Comparison of ENCODE assay signal across 13 cellular contexts in genomic region chr21:42527127-42527488, GRCh38. TPM values are rescaled to one million over a fixed set of nuclear protein-coding genes. Genes with fewer than 3 reads are reported as not detected.
DNase-seq lines count a peak whose midpoint lies in the region; ATAC-seq, FAIRE-seq and TF ChIP-seq lines count a peak whose summit lies in the region.
"Had no signal": no experiment of that assay in that cellular context is flagged by ENCODE, and none has a peak within 500 bp of the region (broad histone marks: within the 10 kb centered on the region; RNA-seq: fewer than 3 reads in every experiment).

No MANE protein-coding gene starts in this region.

- no peaks in the 10 kb centered on the region for H3K27me3 ChIP-seq in BE2C
- H3K27me3 ChIP-seq: ovary had no signal

- H3K9me3 ChIP-seq in kidney (ENCODE audit: control insufficient read depth in 1 of 2, low read length in 2 of 2) (no peaks in the 10 kb centered on the region), BE2C (no peaks in the 10 kb centered on the region)
- H3K9me3 ChIP-seq: ovary had no signal

- DNase-seq in activated CD8-positive, alpha-beta memory T cell treated with anti-CD3 and anti-CD28 coated beads, Interleukin-2, amount 10 ng/mL, durations not matched to agents 7 days and 5 days: no peak
- no peak for DNase-seq in activated CD8-positive, alpha-beta memory T cell treated with anti-CD3 and anti-CD28 coated beads, Interleukin-2, amount 50 U/mL, for 4 hours
- DNase-seq in kidney: peak; percentile 63
- DNase-seq in stimulated activated naive CD8-positive, alpha-beta T cell treated with anti-CD3 and anti-CD28 coated beads, Interleukin-15, amount 100 ng/mL, for 72 hours: no peak
- no peak for DNase-seq in BE2C
- no peak for DNase-seq in NCI-H187 (lab: John Stamatoyannopoulos, UW)
- DNase-seq in HFFc6: no peak
- DNase-seq: GOT3 had no signal

- CTCF ChIA-PET in activated CD8-positive, alpha-beta memory T cell treated with anti-CD3 and anti-CD28 coated beads, Interleukin-2, amount 10 ng/mL, durations not matched to agents 7 days and 5 days (lab: Charles Lee): interaction anchor here (0.7 to 3.1 kb wide), 6 partner anchors 10 to 153 kb away, joined by 3 to 15 read pairs (median 4); partner anchors contain the start of gene SLC37A1

- H3K27ac ChIP-seq in VCaP (peak overlapping the region; percentile 97), kidney (ENCODE audit: low read depth in 2 of 2, low read length in 2 of 2) (peak overlapping the region in 1 of 2 donors; percentile 78)
- H3K27ac ChIP-seq: epithelial cell of prostate had no signal

- H3K36me3 ChIP-seq in kidney (ENCODE audit: control insufficient read depth in 1 of 2, insufficient read depth in 2 of 2, low read length in 2 of 2) (no peaks in the 10 kb centered on the region), BE2C (no peaks in the 10 kb centered on the region)
- H3K36me3 ChIP-seq: ovary had no signal

- intact Hi-C loops in kidney (cut with DNase I): no loop called here

- H3K9me3 Mint-ChIP-seq in activated CD8-positive, alpha-beta memory T cell treated with anti-CD3 and anti-CD28 coated beads, Interleukin-2, amount 10 ng/mL, durations not matched to agents 7 days and 5 days (ENCODE audit: low read depth): no peaks in the 10 kb centered on the region
- H3K9me3 Mint-ChIP-seq in stimulated activated naive CD8-positive, alpha-beta T cell treated with anti-CD3 and anti-CD28 coated beads, Interleukin-15, amount 100 ng/mL, for 72 hours: no peaks in the 10 kb centered on the region
- peaks cover 5% of the 10 kb centered on the region; the same call in 1 of the 2 replicates for H3K9me3 Mint-ChIP-seq in HFFc6
- H3K9me3 Mint-ChIP-seq: brain had no signal

- no peak overlapping the region for H3K4me3 Mint-ChIP-seq in activated CD8-positive, alpha-beta memory T cell treated with anti-CD3 and anti-CD28 coated beads, Interleukin-2, amount 10 ng/mL, durations not matched to agents 7 days and 5 days
- peak overlapping the region; percentile 71 to 86 for H3K4me3 Mint-ChIP-seq in stimulated activated naive CD8-positive, alpha-beta T cell treated with anti-CD3 and anti-CD28 coated beads, Interleukin-15, amount 100 ng/mL, for 72 hours
- H3K4me3 Mint-ChIP-seq in HFFc6: no peak overlapping the region
- H3K4me3 Mint-ChIP-seq: brain had no signal

- TF ChIP-seq CTCF in VCaP (conservative IDR thresholded peaks at IDR 0.05): no peak
- TF ChIP-seq CTCF in kidney (IDR thresholded peaks at IDR 0.05; ENCODE audit: borderline replicate concordance, extremely low read depth, insufficient read depth): no peak
- TF ChIP-seq CTCF in BE2C (IDR thresholded peaks at IDR 0.05; ENCODE audit: low read depth, low read length): no peak
- no peak for TF ChIP-seq CTCF in HFFc6 (IDR thresholded peaks at IDR 0.05)

- no peak for ATAC-seq in activated CD8-positive, alpha-beta memory T cell treated with anti-CD3 and anti-CD28 coated beads, Interleukin-2, amount 10 ng/mL, durations not matched to agents 7 days and 5 days
- ATAC-seq in stimulated activated naive CD8-positive, alpha-beta T cell treated with anti-CD3 and anti-CD28 coated beads, Interleukin-15, amount 100 ng/mL, for 72 hours: no peak
- ATAC-seq: K562 had no signal

- H3K4me3 ChIP-seq in kidney (ENCODE audit: low read length in 2 of 2) (no peak overlapping the region), BE2C (ENCODE audit: low read depth, low read length) (no peak overlapping the region)
- H3K4me3 ChIP-seq: K562, ovary had no signal

- H3K4me1 Mint-ChIP-seq in activated CD8-positive, alpha-beta memory T cell treated with anti-CD3 and anti-CD28 coated beads, Interleukin-2, amount 10 ng/mL, durations not matched to agents 7 days and 5 days: peaks cover 50% of the 10 kb centered on the region
- peaks cover 65% of the 10 kb centered on the region for H3K4me1 Mint-ChIP-seq in stimulated activated naive CD8-positive, alpha-beta T cell treated with anti-CD3 and anti-CD28 coated beads, Interleukin-15, amount 100 ng/mL, for 72 hours
- no peaks in the 10 kb centered on the region for H3K4me1 Mint-ChIP-seq in HFFc6 (ENCODE audit: low read depth)

- H3K27ac Mint-ChIP-seq in activated CD8-positive, alpha-beta memory T cell treated with anti-CD3 and anti-CD28 coated beads, Interleukin-2, amount 10 ng/mL, durations not matched to agents 7 days and 5 days: peak overlapping the region; percentile 90
- peak overlapping the region in 1 of 2 donors; percentile 92 for H3K27ac Mint-ChIP-seq in stimulated activated naive CD8-positive, alpha-beta T cell treated with anti-CD3 and anti-CD28 coated beads, Interleukin-15, amount 100 ng/mL, for 72 hours
- no peak overlapping the region for H3K27ac Mint-ChIP-seq in HFFc6

- no peaks in the 10 kb centered on the region for H3K27me3 Mint-ChIP-seq in activated CD8-positive, alpha-beta memory T cell treated with anti-CD3 and anti-CD28 coated beads, Interleukin-2, amount 10 ng/mL, durations not matched to agents 7 days and 5 days
- H3K27me3 Mint-ChIP-seq in stimulated activated naive CD8-positive, alpha-beta T cell treated with anti-CD3 and anti-CD28 coated beads, Interleukin-15, amount 100 ng/mL, for 72 hours: no peaks in the 10 kb centered on the region
- peaks cover 6% of the 10 kb centered on the region for H3K27me3 Mint-ChIP-seq in HFFc6 (ENCODE audit: insufficient read depth)

- H3K4me1 ChIP-seq in kidney (ENCODE audit: control insufficient read depth in 1 of 2, insufficient read depth in 1 of 2, low read depth in 1 of 2, low read length in 2 of 2) (peaks cover 15 to 17% of the 10 kb centered on the region in 2 donors), BE2C (peaks cover 17% of the 10 kb centered on the region)

- H3K36me3 Mint-ChIP-seq in activated CD8-positive, alpha-beta memory T cell treated with anti-CD3 and anti-CD28 coated beads, Interleukin-2, amount 10 ng/mL, durations not matched to agents 7 days and 5 days: peaks cover 16% of the 10 kb centered on the region
- H3K36me3 Mint-ChIP-seq in HFFc6 (ENCODE audit: low read depth): no peaks in the 10 kb centered on the region

- no peak for FAIRE-seq in kidney (lab: Jason Lieb, UNC)
- FAIRE-seq: K562 had no signal

- no peak overlapping the region for H3K9ac ChIP-seq in kidney (ENCODE audit: low read length in 2 of 2)

RNA-seq across cellular contexts. Expression of gene SLC37A1, which starts 13.5 kb away (rescaled TPM):
- total RNA-seq in activated CD8-positive, alpha-beta memory T cell treated with anti-CD3 and anti-CD28 coated beads, Interleukin-2, amount 10 ng/mL, durations not matched to agents 7 days and 5 days: 10 to 100 TPM; 14.0 to 14.8 TPM
- total RNA-seq in kidney: 21.8 TPM
- 3.4 TPM for polyA plus RNA-seq in kidney (ENCODE audit: insufficient read depth, low read depth, low replicate concordance)
- polyA plus RNA-seq in BE2C (2012; ENCODE audit: insufficient read depth, insufficient read length, low read depth): 3.9 TPM
- not detected for total RNA-seq in HFFc6 (2021; fragmentation: NEBNext Ultra II Directional; extraction: Animal tissue kit (Norgen Biotek cat#: 25700))

RNA-seq across cellular contexts. Expression of gene RSPH1, which starts 31.1 kb away (rescaled TPM):
- not detected for total RNA-seq in activated CD8-positive, alpha-beta memory T cell treated with anti-CD3 and anti-CD28 coated beads, Interleukin-2, amount 10 ng/mL, durations not matched to agents 7 days and 5 days
- 12.0 TPM for total RNA-seq in kidney
- polyA plus RNA-seq in kidney (ENCODE audit: insufficient read depth, low read depth, low replicate concordance): 13.0 TPM
- polyA plus RNA-seq in BE2C (2012; ENCODE audit: insufficient read depth, insufficient read length, low read depth): not detected
- total RNA-seq in HFFc6 (2021; fragmentation: NEBNext Ultra II Directional; extraction: Animal tissue kit (Norgen Biotek cat#: 25700)): not detected
- total RNA-seq: K562 had no signal

Comparison
In these comparisons a context has a peak if more than half of its experiments do, and no peak if none do; other contexts are left out.
1. H3K4me3 Mint-ChIP-seq: peak in stimulated activated naive CD8-positive, alpha-beta T cell treated with anti-CD3 and anti-CD28 coated beads, Interleukin-15, amount 100 ng/mL, for 72 hours (2 of 2); none in activated CD8-positive, alpha-beta memory T cell treated with anti-CD3 and anti-CD28 coated beads, Interleukin-2, amount 10 ng/mL, durations not matched to agents 7 days and 5 days (single experiment) and HFFc6 (single experiment).
2. RNA of gene SLC37A1, which starts 13.5 kb away (total RNA-seq): 21.8 TPM in kidney (single experiment) and 14.0 to 14.8 TPM in activated CD8-positive, alpha-beta memory T cell treated with anti-CD3 and anti-CD28 coated beads, Interleukin-2, amount 10 ng/mL, durations not matched to agents 7 days and 5 days; not detected in HFFc6; every median in the first group is over 10 times any median in the second.
3. RNA of gene RSPH1, which starts 31.1 kb away (total RNA-seq): 12.0 TPM in kidney (single experiment); not detected in activated CD8-positive, alpha-beta memory T cell treated with anti-CD3 and anti-CD28 coated beads, Interleukin-2, amount 10 ng/mL, durations not matched to agents 7 days and 5 days and not detected in HFFc6; every median in the first group is over 10 times any median in the second.